11 cellular contexts compared by ENCODE assay signal in the genomic region with DNA sequence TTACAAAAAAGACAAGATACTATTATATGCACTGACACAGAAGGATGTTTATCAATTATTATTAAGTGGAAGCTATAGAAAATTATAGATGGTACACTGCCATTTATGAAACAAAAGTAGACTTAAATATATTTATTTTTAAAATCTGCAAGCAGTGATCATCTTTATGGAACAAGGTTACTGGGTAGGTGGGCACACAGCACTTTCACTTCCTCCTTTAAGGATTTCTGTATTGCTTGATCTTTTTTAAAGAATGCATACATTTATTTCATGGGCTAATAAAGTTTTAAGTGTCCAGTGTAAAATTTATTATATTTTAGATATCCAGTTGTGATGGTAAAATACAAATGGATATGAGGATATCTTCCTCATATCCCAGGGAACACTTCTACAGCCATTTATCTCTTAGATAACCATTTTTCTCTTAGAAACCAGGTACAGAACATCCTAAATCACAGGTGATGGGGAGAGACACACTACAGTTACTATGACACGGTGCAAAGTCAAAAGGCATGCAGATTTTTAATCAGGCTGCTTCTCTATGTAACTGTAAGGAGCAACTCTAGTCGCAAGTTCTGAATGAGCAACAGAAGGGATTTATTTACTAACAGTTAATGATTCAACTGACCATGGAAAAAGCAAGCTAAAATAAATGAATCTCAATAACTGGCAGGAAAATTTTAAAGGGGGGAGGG. TPM values are rescaled to one million over a fixed set of nuclear protein-coding genes. Genes with fewer than 3 reads are reported as not detected.
DNase-seq lines count a peak whose midpoint lies in the region; ATAC-seq and TF ChIP-seq lines count a peak whose summit lies in the region.
"Had no signal": no experiment of that assay in that cellular context is flagged by ENCODE, and none has a peak within 500 bp of the region (broad histone marks: within the 10 kb centered on the region; RNA-seq: fewer than 3 reads in every experiment).

No MANE protein-coding gene starts in this region.

- peaks cover 18% of the 10 kb centered on the region for H3K4me1 ChIP-seq in psoas muscle

- peak overlapping the region; percentile 97 for H3K27ac Mint-ChIP-seq in activated CD4-positive, alpha-beta T cell treated with anti-CD3 and anti-CD28 coated beads for 36 hours
- peak overlapping the region in 2 of 3 donors; percentile 84 to 96 for H3K27ac Mint-ChIP-seq in IgD-negative memory B cell
- no peak overlapping the region for H3K27ac Mint-ChIP-seq in activated naive CD8-positive, alpha-beta T cell treated with anti-CD3 and anti-CD28 coated beads for 36 hours
- no peak overlapping the region for H3K27ac Mint-ChIP-seq in neural crest cell (ENCODE audit: unreplicated experiment)

- H3K27me3 ChIP-seq in psoas muscle (ENCODE audit: insufficient read depth in 3 of 3, low read length in 2 of 3): no peaks in the 10 kb centered on the region
- H3K27me3 ChIP-seq: neutrophil had no signal

- H3K4me1 Mint-ChIP-seq in activated CD4-positive, alpha-beta T cell treated with anti-CD3 and anti-CD28 coated beads for 36 hours: peaks cover 44% of the 10 kb centered on the region
- H3K4me1 Mint-ChIP-seq in IgD-negative memory B cell: peaks cover 24 to 36% (median 26%) of the 10 kb centered on the region in 3 donors
- H3K4me1 Mint-ChIP-seq in activated naive CD8-positive, alpha-beta T cell treated with anti-CD3 and anti-CD28 coated beads for 36 hours: peaks cover 42% of the 10 kb centered on the region
- H3K4me1 Mint-ChIP-seq in neural crest cell: peaks cover 19% of the 10 kb centered on the region

- DNase-seq in activated CD4-positive, alpha-beta T cell treated with anti-CD3 and anti-CD28 coated beads for 36 hours: no peak
- DNase-seq in activated CD4-positive, alpha-beta T cell treated with anti-CD3 and anti-CD28 coated beads for 4 hours: no peak
- DNase-seq in activated naive CD8-positive, alpha-beta T cell treated with anti-CD3 and anti-CD28 coated beads for 36 hours: no peak
- DNase-seq in neural crest cell (ENCODE audit: low read depth, low spot score) (no peak), psoas muscle (no peak), NCI-H345 (lab: John Stamatoyannopoulos, UW) (no peak)
- DNase-seq: NCI-H1436, SHP77 treated with DMSO at 0.1 percent for 48 hours had no signal

- no peaks in the 10 kb centered on the region for H3K36me3 ChIP-seq in psoas muscle (ENCODE audit: insufficient read depth in 1 of 2, low read depth in 1 of 2)
- H3K36me3 ChIP-seq: neutrophil had no signal

- H3K9me3 Mint-ChIP-seq in activated CD4-positive, alpha-beta T cell treated with anti-CD3 and anti-CD28 coated beads for 36 hours (ENCODE audit: low read depth): peaks cover 12% of the 10 kb centered on the region
- H3K9me3 Mint-ChIP-seq in IgD-negative memory B cell (peaks cover 3 to 8% (median 5%) of the 10 kb centered on the region in 3 donors), neural crest cell (peaks cover 28% of the 10 kb centered on the region)
- peaks cover 24% of the 10 kb centered on the region for H3K9me3 Mint-ChIP-seq in activated naive CD8-positive, alpha-beta T cell treated with anti-CD3 and anti-CD28 coated beads for 36 hours

- peak overlapping the region; percentile 93 for H3K4me3 Mint-ChIP-seq in activated CD4-positive, alpha-beta T cell treated with anti-CD3 and anti-CD28 coated beads for 36 hours
- peak overlapping the region in 3 of 4 donors; percentile 55 to 98 (median 72) for H3K4me3 Mint-ChIP-seq in IgD-negative memory B cell
- peak overlapping the region; percentile 90 for H3K4me3 Mint-ChIP-seq in activated naive CD8-positive, alpha-beta T cell treated with anti-CD3 and anti-CD28 coated beads for 36 hours
- H3K4me3 Mint-ChIP-seq in neural crest cell: peak overlapping the region; percentile 97

- no peak overlapping the region for H3K27ac ChIP-seq in psoas muscle
- H3K27ac ChIP-seq: neutrophil had no signal

- CTCF ChIA-PET in activated CD4-positive, alpha-beta T cell treated with anti-CD3 and anti-CD28 coated beads for 36 hours (lab: Charles Lee): interaction anchor here (1.1 kb wide), 1 partner anchor 174 kb away, joined by 3 read pairs; no protein-coding TSS in a partner anchor

- TF ChIP-seq CTCF in neural crest cell (conservative IDR thresholded peaks at IDR 0.05) (no peak), psoas muscle (IDR thresholded peaks at IDR 0.05) (no peak)

- POLR2A ChIA-PET in activated CD4-positive, alpha-beta T cell treated with anti-CD3 and anti-CD28 coated beads for 36 hours (lab: Charles Lee): no interaction called here

- 48 to 79% (median 65%) methylated on average over 2 of the region's 2 CpGs for WGBS in psoas muscle, 3 donors

- peaks cover 32% of the 10 kb centered on the region for H3K36me3 Mint-ChIP-seq in activated CD4-positive, alpha-beta T cell treated with anti-CD3 and anti-CD28 coated beads for 36 hours (ENCODE audit: low read depth)
- H3K36me3 Mint-ChIP-seq in IgD-negative memory B cell: peaks cover 11% of the 10 kb centered on the region
- H3K36me3 Mint-ChIP-seq in activated naive CD8-positive, alpha-beta T cell treated with anti-CD3 and anti-CD28 coated beads for 36 hours: peaks cover 43% of the 10 kb centered on the region
- peaks cover 24% of the 10 kb centered on the region for H3K36me3 Mint-ChIP-seq in neural crest cell (ENCODE audit: low read depth)

- no peak overlapping the region for H3K4me3 ChIP-seq in psoas muscle

- peaks cover 7% of the 10 kb centered on the region for H3K9me3 ChIP-seq in psoas muscle
- H3K9me3 ChIP-seq: neutrophil had no signal

- intact Hi-C loops in activated CD4-positive, alpha-beta T cell treated with anti-CD3 and anti-CD28 coated beads for 36 hours (cut with DNase I, micrococcal nuclease): loop anchor here (2.0 to 10.0 kb wide), 4 partner anchors 113 to 1663 kb away; partner anchors contain the start of genes COQ3 (in 1 of the 2), MMS22L (in 1 of the 2), PNISR (in 1 of the 2) and POU3F2 (in 1 of the 2)
- intact Hi-C loops in psoas muscle (cut with DNase I): loop anchor here in 1 of 2 donors (5.0 kb wide), 1 partner anchor 87 kb away; no protein-coding TSS in a partner anchor

- no peak for ATAC-seq in activated CD4-positive, alpha-beta T cell treated with anti-CD3 and anti-CD28 coated beads for 36 hours
- no peak for ATAC-seq in HG03108 (IDR thresholded peaks at IDR 0.05; ENCODE audit: unreplicated experiment)
- ATAC-seq in psoas muscle: no peak

- no peaks in the 10 kb centered on the region for H3K27me3 Mint-ChIP-seq in activated CD4-positive, alpha-beta T cell treated with anti-CD3 and anti-CD28 coated beads for 36 hours
- H3K27me3 Mint-ChIP-seq in IgD-negative memory B cell (no peaks in the 10 kb centered on the region), neural crest cell (ENCODE audit: low read depth) (no peaks in the 10 kb centered on the region)
- H3K27me3 Mint-ChIP-seq in activated naive CD8-positive, alpha-beta T cell treated with anti-CD3 and anti-CD28 coated beads for 36 hours: peaks cover 1% of the 10 kb centered on the region

RNA-seq across cellular contexts. Expression of gene FBXL4, which starts 2.3 kb away (rescaled TPM):
- 10 to 100 TPM; 16.2 to 16.5 TPM for total RNA-seq in activated CD4-positive, alpha-beta T cell treated with anti-CD3 and anti-CD28 coated beads for 36 hours
- polyA plus RNA-seq in IgD-negative memory B cell (9.7 TPM), psoas muscle (10 to 100 TPM in 1 of 3 donors, 1 to 10 TPM in 2; 3.4 to 12.7 (median 5.0) TPM)
- total RNA-seq in activated naive CD8-positive, alpha-beta T cell treated with anti-CD3 and anti-CD28 coated beads for 36 hours: 10 to 100 TPM; 12.8 to 13.3 TPM
- total RNA-seq in neural crest cell (9.5 and 10.2 TPM in 2 replicates), psoas muscle (10 to 100 TPM in 3 of 4 donors, 1 to 10 TPM in 1; 7.7 to 15.5 (median 13.3) TPM)

Comparison
In these comparisons a context has a peak if more than half of its experiments do, and no peak if none do; other contexts are left out.
1. H3K27ac Mint-ChIP-seq: peak in activated CD4-positive, alpha-beta T cell treated with anti-CD3 and anti-CD28 coated beads for 36 hours (single experiment) and IgD-negative memory B cell (2 of 3); none in activated naive CD8-positive, alpha-beta T cell treated with anti-CD3 and anti-CD28 coated beads for 36 hours (single experiment) and neural crest cell (single experiment).
2. Peak in every context shown above with its lines, with median percentiles within 50 percentile points of each other: H3K4me3 Mint-ChIP-seq.